In genomic region chr2:201132518-201132917, GRCh38 we compare ENCODE assay signal across 11 cellular contexts. TPM values are rescaled to one million over a fixed set of nuclear protein-coding genes. Genes with fewer than 3 reads are reported as not detected.
DNase-seq lines count a peak whose midpoint lies in the region; ATAC-seq and TF ChIP-seq lines count a peak whose summit lies in the region.
"Had no signal": no experiment of that assay in that cellular context is flagged by ENCODE, and none has a peak within 500 bp of the region (broad histone marks: within the 10 kb centered on the region; RNA-seq: fewer than 3 reads in every experiment).

No MANE protein-coding gene starts in this region.

- no peaks in the 10 kb centered on the region for H3K27me3 Mint-ChIP-seq in IgD-negative memory B cell
- H3K27me3 Mint-ChIP-seq in dendritic cell treated with granulocyte-macrophage colony-stimulating factor and Interleukin-4, amounts not matched to agents 40 ng/mL and 50 ng/mL, for 4 days: no peaks in the 10 kb centered on the region

- H3K27ac ChIP-seq in heart left ventricle: peak overlapping the region; percentile 94 to 100 (median 99)
- H3K27ac ChIP-seq in transverse colon: peak overlapping the region; percentile 5 to 100 (median 100)
- no peak overlapping the region for H3K27ac ChIP-seq in trophoblast cell (ENCODE audit: low read depth, low read length)

- no peak overlapping the region for H2BK12ac ChIP-seq in trophoblast cell (ENCODE audit: low read length)

- no peak for TF ChIP-seq EP300 in transverse colon (IDR thresholded peaks at IDR 0.05; ENCODE audit: low read depth)

- H4K91ac ChIP-seq in trophoblast cell (ENCODE audit: low read depth, low read length): no peak overlapping the region

- no peak overlapping the region for H3K18ac ChIP-seq in trophoblast cell (ENCODE audit: low read length)

- DNase-seq in heart left ventricle (no peak), Right ventricle myocardium superior (no peak), transverse colon (no peak), trophoblast cell (no peak)
- no peak for DNase-seq in activated CD4-positive, CD25-positive, alpha-beta regulatory T cell treated with anti-CD3 and anti-CD28 coated beads, Interleukin-2, amount 50 U/mL, for 72 hours
- DNase-seq: activated effector memory CD4-positive, alpha-beta T cell treated with Interleukin-2 at 50 U/mL for 16 hours; hypothalamus; NCI-H526 treated with DMSO at 0.1 percent for 48 hours had no signal

- no peaks in the 10 kb centered on the region for H3K9me3 Mint-ChIP-seq in IgD-negative memory B cell
- no peaks in the 10 kb centered on the region for H3K9me3 Mint-ChIP-seq in dendritic cell treated with granulocyte-macrophage colony-stimulating factor and Interleukin-4, amounts not matched to agents 40 ng/mL and 50 ng/mL, for 4 days

- H3K4me3 Mint-ChIP-seq in IgD-negative memory B cell: peak overlapping the region; percentile 3 to 83 (median 40)
- peak overlapping the region; percentile 85 for H3K4me3 Mint-ChIP-seq in dendritic cell treated with granulocyte-macrophage colony-stimulating factor and Interleukin-4, amounts not matched to agents 40 ng/mL and 50 ng/mL, for 4 days

- H2BK5ac ChIP-seq in trophoblast cell (ENCODE audit: low read depth, low read length, poor library complexity): no peak overlapping the region

- no peak overlapping the region for H3K4ac ChIP-seq in trophoblast cell (ENCODE audit: low read depth, low read length)

- H2AK5ac ChIP-seq in trophoblast cell (ENCODE audit: low read length): no peak overlapping the region

- H3K79me2 ChIP-seq in trophoblast cell (ENCODE audit: control insufficient read depth, insufficient read depth, low read length, poor library complexity): no peaks in the 10 kb centered on the region

- no peak overlapping the region for H3K9ac ChIP-seq in trophoblast cell (ENCODE audit: low read length)

- no peaks in the 10 kb centered on the region for H3K9me3 ChIP-seq in heart left ventricle
- no peaks in the 10 kb centered on the region for H3K9me3 ChIP-seq in transverse colon
- no peaks in the 10 kb centered on the region for H3K9me3 ChIP-seq in trophoblast cell (ENCODE audit: insufficient read depth, low read depth, low read length)

- H3K4me3 ChIP-seq in heart left ventricle (peak overlapping the region in 3 of 12 donors; percentile 25 to 42 (median 33)), transverse colon (no peak overlapping the region), trophoblast cell (ENCODE audit: low read depth, low read length) (no peak overlapping the region)

- no peak overlapping the region for H3K23ac ChIP-seq in trophoblast cell (ENCODE audit: low read length)

- peaks cover 45 to 54% (median 51%) of the 10 kb centered on the region in 3 donors for H3K4me1 Mint-ChIP-seq in IgD-negative memory B cell
- H3K4me1 Mint-ChIP-seq in dendritic cell treated with granulocyte-macrophage colony-stimulating factor and Interleukin-4, amounts not matched to agents 40 ng/mL and 50 ng/mL, for 4 days (ENCODE audit: low read depth): peaks cover 66% of the 10 kb centered on the region

- H3K36me3 ChIP-seq in heart left ventricle (peaks cover 0 to 72% (median 57%) of the 10 kb centered on the region in 9 donors), transverse colon (peaks cover 0 to 41% (median 14%) of the 10 kb centered on the region in 4 donors), trophoblast cell (ENCODE audit: control insufficient read depth in 1 of 2, insufficient read depth in 2 of 2, low read length in 2 of 2) (peaks cover 0 to 3% of the 10 kb centered on the region in 2 experiments)

- no peak overlapping the region for H2BK120ac ChIP-seq in trophoblast cell (ENCODE audit: insufficient read depth, low read length, poor library complexity)

- no peak for TF ChIP-seq POLR2A in heart left ventricle (IDR thresholded peaks at IDR 0.05)
- TF ChIP-seq POLR2A in transverse colon (IDR thresholded peaks at IDR 0.05): no peak

- no peak overlapping the region for H4K12ac ChIP-seq in trophoblast cell (ENCODE audit: low read depth, low read length)

- H4K8ac ChIP-seq in trophoblast cell (ENCODE audit: low read depth, low read length): no peak overlapping the region

- H2AFZ ChIP-seq in trophoblast cell (ENCODE audit: insufficient read depth, low read length, poor library complexity): no peak overlapping the region

- 10 to 53% (median 39%) methylated on average over 1 of the region's 1 CpG for WGBS in heart left ventricle, 4 donors
- WGBS in transverse colon (ENCODE audit: low coverage in 1 of 2), 2 donors: 33 to 40% methylated on average over 1 of the region's 1 CpG
- WGBS in trophoblast cell (ENCODE audit: extremely low coverage, insufficient coverage, insufficient read length): no CpG with 5 or more reads among the region's 1 CpG

- H3K14ac ChIP-seq in trophoblast cell (ENCODE audit: low read length): no peak overlapping the region

- H3K79me1 ChIP-seq in trophoblast cell (ENCODE audit: low read length): peaks cover 3% of the 10 kb centered on the region

- in situ Hi-C loops in transverse colon (cut with MboI; ENCODE audit: low pct_ligation_motif_present in 1 of 4, low pct_unique_long_range_greater_than_20kb in 1 of 4, low sequenced_read_pairs in 3 of 4): no loop called here

- H3K27me3 ChIP-seq in heart left ventricle: no peaks in the 10 kb centered on the region
- no peaks in the 10 kb centered on the region for H3K27me3 ChIP-seq in transverse colon
- H3K27me3 ChIP-seq in trophoblast cell (ENCODE audit: insufficient read depth, low read length): no peaks in the 10 kb centered on the region

- intact Hi-C loops in heart left ventricle (cut with DNase I): no loop called here
- intact Hi-C loops in Right ventricle myocardium superior (cut with DNase I): no loop called here
- intact Hi-C loops in dendritic cell treated with granulocyte-macrophage colony-stimulating factor and Interleukin-4, amounts not matched to agents 40 ng/mL and 50 ng/mL, for 4 days (cut with micrococcal nuclease): loop anchor here (2.0 kb wide), 1 partner anchor 18 kb away; no protein-coding TSS in a partner anchor
- intact Hi-C loops in transverse colon (cut with DNase I; ENCODE audit: low total_unique reads): no loop called here

- peak overlapping the region; percentile 56 to 90 (median 89) for H3K27ac Mint-ChIP-seq in IgD-negative memory B cell
- H3K27ac Mint-ChIP-seq in dendritic cell treated with granulocyte-macrophage colony-stimulating factor and Interleukin-4, amounts not matched to agents 40 ng/mL and 50 ng/mL, for 4 days: peak overlapping the region; percentile 95

- no peak overlapping the region for H3K4me2 ChIP-seq in trophoblast cell (ENCODE audit: low read length)

- TF ChIP-seq CTCF in heart left ventricle (IDR thresholded peaks at IDR 0.05) (no peak), transverse colon (IDR thresholded peaks at IDR 0.05) (no peak)

- H3K4me1 ChIP-seq in heart left ventricle (peaks cover 20 to 100% (median 91%) of the 10 kb centered on the region in 12 donors), transverse colon (peaks cover 14 to 65% (median 37%) of the 10 kb centered on the region in 4 donors), trophoblast cell (ENCODE audit: control insufficient read depth in 1 of 2, insufficient read depth in 2 of 2, low read length in 2 of 2) (peaks cover 15 to 18% of the 10 kb centered on the region in 2 experiments)

- no peak for ATAC-seq in heart left ventricle
- no peak for ATAC-seq in Right ventricle myocardium superior (ENCODE audit: poor library complexity)
- no peak for ATAC-seq in esophagus mucosa

- H3K36me3 Mint-ChIP-seq in IgD-negative memory B cell: peaks cover 27% of the 10 kb centered on the region
- peaks cover 75% of the 10 kb centered on the region for H3K36me3 Mint-ChIP-seq in dendritic cell treated with granulocyte-macrophage colony-stimulating factor and Interleukin-4, amounts not matched to agents 40 ng/mL and 50 ng/mL, for 4 days (ENCODE audit: low read depth)

RNA-seq across cellular contexts. Expression of gene CFLAR, which starts 16.6 kb away (rescaled TPM):
- total RNA-seq in heart left ventricle (100 to 1,000 TPM; 130 to 279 (median 214) TPM), Right ventricle myocardium superior (251 TPM), transverse colon (100 to 1,000 TPM; 148 to 449 (median 323) TPM), esophagus mucosa (79.0 TPM)
- polyA plus RNA-seq in heart left ventricle (100 to 1,000 TPM; 120 to 249 TPM), IgD-negative memory B cell (104 TPM)
- 14.5 TPM in 2 replicates for polyA plus RNA-seq in trophoblast cell (2013)

RNA-seq across cellular contexts. Expression of gene CASP10, which starts 50.4 kb away (rescaled TPM):
- total RNA-seq in heart left ventricle (10 to 100 TPM in 2 of 9 donors, 1 to 10 TPM in 7; 4.3 to 24.0 (median 5.8) TPM), Right ventricle myocardium superior (5.4 TPM), transverse colon (10 to 100 TPM in 3 of 4 donors, 1 to 10 TPM in 1; 4.8 to 68.4 (median 38.1) TPM), esophagus mucosa (11.2 TPM)
- polyA plus RNA-seq in heart left ventricle (1 to 10 TPM; 2.8 to 3.5 TPM), IgD-negative memory B cell (14.9 TPM)
- 0.24 and 0.29 TPM in 2 replicates for polyA plus RNA-seq in trophoblast cell (2013)
